33 cellular contexts compared by ENCODE assay signal in genomic region chr20:46264391-46265266, GRCh38. TPM values are rescaled to one million over a fixed set of nuclear protein-coding genes. Genes with fewer than 3 reads are reported as not detected.
DNase-seq lines count a peak whose midpoint lies in the region; TF ChIP-seq lines count a peak whose summit lies in the region.
"Had no signal": no experiment of that assay in that cellular context is flagged by ENCODE, and none has a peak within 500 bp of the region (broad histone marks: within the 10 kb centered on the region; RNA-seq: fewer than 3 reads in every experiment).

No MANE protein-coding gene starts in this region.

- intact Hi-C loops in prostate gland (cut with DNase I) (no loop called here), MCF 10A (cut with micrococcal nuclease) (no loop called here)

- no peak overlapping the region for H3K23ac ChIP-seq in trophoblast cell (ENCODE audit: low read length)

- H3K36me3 Mint-ChIP-seq in MCF 10A (ENCODE audit: insufficient read depth, unreplicated experiment), result no peaks in the 10 kb centered on the region
- H3K36me3 Mint-ChIP-seq in T-helper 2 cell treated with Interferon-gamma antibody and Interleukin-4, amounts not matched to agents 5 μg/mL and 100 μg/mL, for 36 hours (ENCODE audit: low read depth), result no peaks in the 10 kb centered on the region
- H3K36me3 Mint-ChIP-seq: activated naive CD4-positive, alpha-beta T cell treated with anti-CD3 and anti-CD28 coated beads, Interleukin-2, amount 10 ng/mL, durations not matched to agents 7 days and 5 days; immature natural killer cell; stimulated activated memory B cell treated with anti-CD40 and anti-IgM and Interleukin-4, amounts not matched to agents 10 μg/mL and 1 μg/mL and 100 μg/mL, for 72 hours had no signal

- no TSS peak for BruUV-seq in MCF 10A (replicated peaks; lab: Mats Ljungman, UMichigan)

- H2BK120ac ChIP-seq in trophoblast cell (ENCODE audit: insufficient read depth, low read length, poor library complexity), result no peak overlapping the region

- H3K36me3 ChIP-seq in prostate gland (no peaks in the 10 kb centered on the region), trophoblast cell (ENCODE audit: control insufficient read depth in 1 of 2, insufficient read depth in 2 of 2, low read length in 2 of 2) (no peaks in the 10 kb centered on the region)
- H3K36me3 ChIP-seq: adrenal gland, ovary, Peyer's patch, transverse colon had no signal

- CTCF ChIA-PET in MCF 10A (lab: Yijun Ruan, JAX), result interaction anchor here (0.6 to 1.7 kb wide), 3 partner anchors 12 to 279 kb away, joined by 3 to 6 read pairs (median 4); no protein-coding TSS in a partner anchor

- no peak overlapping the region for H3K18ac ChIP-seq in trophoblast cell (ENCODE audit: low read length)

- H3K14ac ChIP-seq in trophoblast cell (ENCODE audit: low read length), result no peak overlapping the region

- no peak overlapping the region for H4K12ac ChIP-seq in trophoblast cell (ENCODE audit: low read depth, low read length)

- H3K27ac Mint-ChIP-seq in MCF 10A (ENCODE audit: low read depth, unreplicated experiment), result no peak overlapping the region
- no peak overlapping the region for H3K27ac Mint-ChIP-seq in T-helper 2 cell treated with Interferon-gamma antibody and Interleukin-4, amounts not matched to agents 5 μg/mL and 100 μg/mL, for 36 hours
- H3K27ac Mint-ChIP-seq: activated CD8-positive, alpha-beta T cell treated with anti-CD3 and anti-CD28 coated beads, Interleukin-2, amount 10 ng/mL, durations not matched to agents 7 days and 5 days; activated naive CD4-positive, alpha-beta T cell treated with anti-CD3 and anti-CD28 coated beads, Interleukin-2, amount 10 ng/mL, durations not matched to agents 7 days and 5 days; activated T-helper 17 cell treated with anti-CD3 and anti-CD28 coated beads, Interleukin-2, amount 50 U/mL, for 72 hours; effector memory CD8-positive, alpha-beta T cell; immature natural killer cell; memory B cell; nephron progenitor cell; stimulated activated memory B cell treated with anti-CD40 and anti-IgM and Interleukin-4, amounts not matched to agents 10 μg/mL and 1 μg/mL and 100 μg/mL, for 72 hours had no signal

- no peak overlapping the region for H3K4me3 Mint-ChIP-seq in MCF 10A (ENCODE audit: unreplicated experiment)
- H3K4me3 Mint-ChIP-seq in T-helper 2 cell treated with Interferon-gamma antibody and Interleukin-4, amounts not matched to agents 5 μg/mL and 100 μg/mL, for 36 hours, result no peak overlapping the region
- H3K4me3 Mint-ChIP-seq: activated CD8-positive, alpha-beta T cell treated with anti-CD3 and anti-CD28 coated beads, Interleukin-2, amount 10 ng/mL, durations not matched to agents 7 days and 5 days; activated naive CD4-positive, alpha-beta T cell treated with anti-CD3 and anti-CD28 coated beads, Interleukin-2, amount 10 ng/mL, durations not matched to agents 7 days and 5 days; activated T-helper 17 cell treated with anti-CD3 and anti-CD28 coated beads, Interleukin-2, amount 50 U/mL, for 72 hours; central memory CD8-positive, alpha-beta T cell; effector memory CD8-positive, alpha-beta T cell; immature natural killer cell; memory B cell; nephron progenitor cell; stimulated activated memory B cell treated with anti-CD40 and anti-IgM and Interleukin-4, amounts not matched to agents 10 μg/mL and 1 μg/mL and 100 μg/mL, for 72 hours had no signal

- no peak overlapping the region for H3K4me2 ChIP-seq in trophoblast cell (ENCODE audit: low read length)

- H2AFZ ChIP-seq in trophoblast cell (ENCODE audit: insufficient read depth, low read length, poor library complexity), result no peak overlapping the region

- no peak overlapping the region for H3K9ac ChIP-seq in trophoblast cell (ENCODE audit: low read length)

- H4K91ac ChIP-seq in trophoblast cell (ENCODE audit: low read depth, low read length), result no peak overlapping the region

- H3K4ac ChIP-seq in trophoblast cell (ENCODE audit: low read depth, low read length), result no peak overlapping the region

- no peak overlapping the region for H4K8ac ChIP-seq in trophoblast cell (ENCODE audit: low read depth, low read length)

- H3K4me1 ChIP-seq in prostate gland (replicated peaks), result no peaks in the 10 kb centered on the region
- H3K4me1 ChIP-seq in trophoblast cell (ENCODE audit: control insufficient read depth in 1 of 2, insufficient read depth in 2 of 2, low read length in 2 of 2), result no peaks in the 10 kb centered on the region
- H3K4me1 ChIP-seq: adrenal gland, Peyer's patch, transverse colon had no signal

- no peaks in the 10 kb centered on the region for H3K9me3 ChIP-seq in prostate gland
- H3K9me3 ChIP-seq in trophoblast cell (ENCODE audit: insufficient read depth, low read depth, low read length), result peaks cover 5% of the 10 kb centered on the region
- H3K9me3 ChIP-seq: adrenal gland, ovary, Peyer's patch, transverse colon had no signal

- TF ChIP-seq CTCF in prostate gland (IDR thresholded peaks at IDR 0.05), result no peak
- no peak for TF ChIP-seq CTCF in MCF 10A (IDR thresholded peaks at IDR 0.05; ENCODE audit: unreplicated experiment)

- no peaks in the 10 kb centered on the region for H3K79me1 ChIP-seq in trophoblast cell (ENCODE audit: low read length)

- 72% methylated on average over 26 of the region's 26 CpGs for WGBS in prostate gland
- WGBS in trophoblast cell (ENCODE audit: extremely low coverage, insufficient coverage, insufficient read length), result no CpG with 5 or more reads among the region's 26 CpGs

- POLR2A ChIA-PET in MCF 10A (lab: Yijun Ruan, JAX), result no interaction called here

- H3K27me3 ChIP-seq in prostate gland (replicated peaks; ENCODE audit: insufficient read depth) (no peaks in the 10 kb centered on the region), trophoblast cell (ENCODE audit: insufficient read depth, low read length) (no peaks in the 10 kb centered on the region)
- H3K27me3 ChIP-seq: adrenal gland, ovary, Peyer's patch had no signal

- DNase-seq in NCI-H1436 (lab: John Stamatoyannopoulos, UW) (peak; percentile 56), NCI-H1436 treated with DMSO at 0.1 percent for 48 hours (lab: John Stamatoyannopoulos, UW) (no peak), NCI-H1417 treated with DMSO at 0.1 percent for 48 hours (lab: John Stamatoyannopoulos, UW) (peak; percentile 84), NCI-H748 (lab: John Stamatoyannopoulos, UW; ENCODE audit: unreplicated experiment) (peak; percentile 91), prostate gland (ENCODE audit: low spot score) (peak; percentile 43), trophoblast cell (no peak), MCF 10A (ENCODE audit: unreplicated experiment) (no peak)
- no peak for DNase-seq in T-helper 2 cell treated with Interferon-gamma antibody and Interleukin-4, amounts not matched to agents 5 μg/mL and 100 μg/mL, for 36 hours (ENCODE audit: low spot score)
- DNase-seq: activated CD4-positive, alpha-beta T cell treated with anti-CD3 and anti-CD28 coated beads for 4 hours; activated CD8-positive, alpha-beta T cell treated with anti-CD3 and anti-CD28 coated beads, Interleukin-2, amount 10 ng/mL, durations not matched to agents 7 days and 5 days; activated naive CD4-positive, alpha-beta T cell treated with anti-CD3 and anti-CD28 coated beads, Interleukin-2, amount 10 ng/mL, durations not matched to agents 7 days and 5 days; adrenal gland; effector memory CD8-positive, alpha-beta T cell; EL; erythroblast; immature natural killer cell; NCI-H187 treated with DMSO at 0.1 percent for 48 hours; NCI-H446; nephron progenitor cell; ovary; Peyer's patch; SHP77 treated with DMSO at 0.1 percent for 48 hours; transverse colon had no signal

- TF ChIP-seq POLR2A in prostate gland (IDR thresholded peaks at IDR 0.05), result no peak

- H3K27me3 Mint-ChIP-seq in MCF 10A (ENCODE audit: insufficient read depth, unreplicated experiment), result peaks cover 9% of the 10 kb centered on the region
- peaks cover 6% of the 10 kb centered on the region for H3K27me3 Mint-ChIP-seq in T-helper 2 cell treated with Interferon-gamma antibody and Interleukin-4, amounts not matched to agents 5 μg/mL and 100 μg/mL, for 36 hours (ENCODE audit: low read depth)

- peaks cover 8% of the 10 kb centered on the region for H3K4me1 Mint-ChIP-seq in MCF 10A (ENCODE audit: insufficient read depth, unreplicated experiment)
- H3K4me1 Mint-ChIP-seq in T-helper 2 cell treated with Interferon-gamma antibody and Interleukin-4, amounts not matched to agents 5 μg/mL and 100 μg/mL, for 36 hours (ENCODE audit: low read depth), result no peaks in the 10 kb centered on the region
- H3K4me1 Mint-ChIP-seq: activated naive CD4-positive, alpha-beta T cell treated with anti-CD3 and anti-CD28 coated beads, Interleukin-2, amount 10 ng/mL, durations not matched to agents 7 days and 5 days; activated T-helper 17 cell treated with anti-CD3 and anti-CD28 coated beads, Interleukin-2, amount 50 U/mL, for 72 hours; central memory CD8-positive, alpha-beta T cell; immature natural killer cell; memory B cell; stimulated activated memory B cell treated with anti-CD40 and anti-IgM and Interleukin-4, amounts not matched to agents 10 μg/mL and 1 μg/mL and 100 μg/mL, for 72 hours had no signal

- no peak overlapping the region for H2BK5ac ChIP-seq in trophoblast cell (ENCODE audit: low read depth, low read length, poor library complexity)

- H2AK5ac ChIP-seq in trophoblast cell (ENCODE audit: low read length), result no peak overlapping the region

- H3K27ac ChIP-seq in prostate gland (no peak overlapping the region), trophoblast cell (ENCODE audit: low read depth, low read length) (no peak overlapping the region)
- H3K27ac ChIP-seq: adrenal gland, HL-60, ovary, Peyer's patch, skin epidermis, transverse colon had no signal

- H3K79me2 ChIP-seq in trophoblast cell (ENCODE audit: control insufficient read depth, insufficient read depth, low read length, poor library complexity), result no peaks in the 10 kb centered on the region

- H3K9me3 Mint-ChIP-seq in MCF 10A (ENCODE audit: unreplicated experiment), result peaks cover 7% of the 10 kb centered on the region
- H3K9me3 Mint-ChIP-seq in T-helper 2 cell treated with Interferon-gamma antibody and Interleukin-4, amounts not matched to agents 5 μg/mL and 100 μg/mL, for 36 hours, result no peaks in the 10 kb centered on the region
- H3K9me3 Mint-ChIP-seq: activated T-helper 17 cell treated with anti-CD3 and anti-CD28 coated beads, Interleukin-2, amount 50 U/mL, for 72 hours; effector memory CD8-positive, alpha-beta T cell; immature natural killer cell; nephron progenitor cell had no signal

- no peak overlapping the region for H2BK12ac ChIP-seq in trophoblast cell (ENCODE audit: low read length)

- H3K4me3 ChIP-seq in prostate gland, result no peak overlapping the region
- no peak overlapping the region for H3K4me3 ChIP-seq in trophoblast cell (ENCODE audit: low read depth, low read length)
- H3K4me3 ChIP-seq: adrenal gland, ovary, Peyer's patch, skin epidermis, transverse colon had no signal

RNA-seq across cellular contexts. Expression of gene CDH22, which starts 43.7 kb away (rescaled TPM):
- total RNA-seq in prostate gland, result 1 to 10 TPM; 1.9 to 3.3 TPM
- polyA plus RNA-seq in trophoblast cell (2013), result 0.01 TPM in 1 of 2 replicates, not detected in the other
- total RNA-seq in MCF 10A (2022), result not detected in 2 replicates
- total RNA-seq: A172; activated CD8-positive, alpha-beta T cell treated with anti-CD3 and anti-CD28 coated beads, Interleukin-2, amount 10 ng/mL, durations not matched to agents 7 days and 5 days; activated T-helper 17 cell treated with anti-CD3 and anti-CD28 coated beads, Interleukin-2, amount 50 U/mL, for 72 hours; Peyer's patch; renal cortical epithelial cell; subcutaneous adipose tissue; T-helper 2 cell treated with Interferon-gamma antibody and Interleukin-4, amounts not matched to agents 100 ng/mL and 5 ng/mL, for 36 hours; transverse colon had no signal
- polyA plus RNA-seq: immature natural killer cell had no signal

Comparison
In these comparisons a context has a peak if more than half of its experiments do, and no peak if none do; other contexts are left out.
1. DNase-seq: peak in NCI-H1436 (single experiment), NCI-H1417 treated with DMSO at 0.1 percent for 48 hours (single experiment), NCI-H748 (single experiment) and prostate gland (single experiment); none in NCI-H1436 treated with DMSO at 0.1 percent for 48 hours (single experiment), trophoblast cell (0 of 2), MCF 10A (single experiment) and T-helper 2 cell treated with Interferon-gamma antibody and Interleukin-4, amounts not matched to agents 5 μg/mL and 100 μg/mL, for 36 hours (single experiment).